ENCODE assay signal across 8 cellular contexts in the genomic region with DNA sequence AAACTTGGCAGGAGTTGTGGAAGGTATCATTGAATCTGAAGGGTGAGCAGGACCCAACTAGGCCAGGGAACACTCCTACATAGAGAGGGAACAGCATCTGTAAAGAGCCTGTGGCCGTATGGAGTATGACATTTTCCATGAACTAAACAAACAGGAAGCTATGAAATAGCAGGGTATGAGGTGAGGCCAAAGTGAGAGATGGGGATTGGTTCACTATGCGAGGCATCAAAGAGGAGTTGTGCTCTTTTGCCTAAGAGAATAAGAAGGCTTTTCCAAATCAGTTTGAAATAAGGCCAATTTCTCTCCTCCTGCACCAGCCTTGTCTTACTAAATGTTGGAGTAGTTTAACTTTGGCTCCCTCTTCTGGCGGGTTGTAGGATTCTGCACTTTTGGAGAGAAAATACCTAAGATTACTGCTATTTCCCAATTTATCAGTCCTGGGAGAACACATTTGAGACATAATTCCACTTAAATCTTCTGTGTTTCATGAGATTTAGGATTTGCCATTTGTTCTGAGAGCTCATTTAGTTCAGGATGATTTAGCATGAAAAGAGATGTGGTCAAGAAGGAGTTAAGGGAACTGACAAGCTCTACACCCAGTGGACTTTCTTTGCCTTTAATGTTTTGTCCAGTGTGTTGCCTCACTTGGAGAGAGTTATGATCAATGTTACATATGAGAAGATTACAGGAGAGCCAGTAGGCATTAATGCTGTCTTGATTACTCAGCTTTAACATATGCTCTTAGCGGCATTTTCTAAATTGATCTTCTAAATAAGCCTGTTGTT. TPM values are rescaled to one million over a fixed set of nuclear protein-coding genes. Genes with fewer than 3 reads are reported as not detected.
DNase-seq lines count a peak whose midpoint lies in the region; ATAC-seq and TF ChIP-seq lines count a peak whose summit lies in the region.

No MANE protein-coding gene starts in this region.

- in situ Hi-C loops in Panc1 (cut with HindIII; ENCODE audit: low pct_unique_long_range_greater_than_20kb, low sequenced_read_pairs), result no loop called here

- peak overlapping the region in 1 of 2 donors; percentile 3 for H3K27ac Mint-ChIP-seq in activated naive CD4-positive, alpha-beta T cell treated with anti-CD3 and anti-CD28 coated beads, Interleukin-2, amount 50 U/mL, for 72 hours
- H3K27ac Mint-ChIP-seq in glutamatergic neuron (ENCODE audit: unreplicated experiment), result peak overlapping the region; percentile 96

- no peak overlapping the region for H3K27ac ChIP-seq in Panc1 (ENCODE audit: low read length)
- no peak overlapping the region for H3K27ac ChIP-seq in prostate gland

- no peaks in the 10 kb centered on the region for H3K36me3 Mint-ChIP-seq in activated naive CD4-positive, alpha-beta T cell treated with anti-CD3 and anti-CD28 coated beads, Interleukin-2, amount 50 U/mL, for 72 hours
- no peaks in the 10 kb centered on the region for H3K36me3 Mint-ChIP-seq in glutamatergic neuron (ENCODE audit: unreplicated experiment)

- intact Hi-C loops in Panc1 (cut with micrococcal nuclease; ENCODE audit: unreplicated experiment) (loop anchor here (1.0 to 10.0 kb wide), 3 partner anchors 99 to 472 kb away; no protein-coding TSS in a partner anchor), prostate gland (cut with DNase I) (loop anchor here (1.0 kb wide), 1 partner anchor 472 kb away; no protein-coding TSS in a partner anchor)

- CTCF ChIA-PET in Panc1 (lab: Charles Lee), result interaction anchor here (0.5 to 2.5 kb wide), 11 partner anchors 9 to 590 kb away, joined by 3 to 12 read pairs (median 3); a partner anchor contains a TSS

- WGBS in prostate gland, result 38% methylated on average over 4 of the region's 4 CpGs

- TF ChIP-seq CTCF in Panc1 (IDR thresholded peaks at IDR 0.05) (peak; percentile 85), glutamatergic neuron (IDR thresholded peaks at IDR 0.05; ENCODE audit: partially characterized antibody, unreplicated experiment) (peak; percentile 82), prostate gland (IDR thresholded peaks at IDR 0.05) (peak; percentile 50 to 83 (median 74))

- H3K4me1 Mint-ChIP-seq in glutamatergic neuron (ENCODE audit: low read depth, unreplicated experiment), result peaks cover 30% of the 10 kb centered on the region

- H3K4me3 Mint-ChIP-seq in glutamatergic neuron (ENCODE audit: unreplicated experiment), result peak overlapping the region; percentile 30

- BruUV-seq in Panc1 (replicated peaks; lab: Mats Ljungman, UMichigan), result no TSS peak

- H3K4me3 ChIP-seq in Panc1 (ENCODE audit: low read depth in 2 of 2, low read length in 2 of 2) (no peak overlapping the region), prostate gland (no peak overlapping the region)

- H3K4me1 ChIP-seq in Panc1 (ENCODE audit: control insufficient read depth, insufficient read depth, low read length), result no peaks in the 10 kb centered on the region
- H3K4me1 ChIP-seq in prostate gland (replicated peaks), result no peaks in the 10 kb centered on the region

- peaks cover 6% of the 10 kb centered on the region for H3K27me3 Mint-ChIP-seq in glutamatergic neuron (ENCODE audit: unreplicated experiment)

- peak; percentile 42 for DNase-seq in DMS53 treated with DMSO at 0.1 percent for 48 hours (lab: John Stamatoyannopoulos, UW; ENCODE audit: unreplicated experiment)
- DNase-seq in KG1 (lab: John Stamatoyannopoulos, UW), result peak; percentile 58
- DNase-seq in Panc1 (ENCODE audit: low read depth, low spot score), result peak; percentile 33
- peak in 1 of 2 donors; percentile 40 for DNase-seq in activated naive CD4-positive, alpha-beta T cell treated with anti-CD3 and anti-CD28 coated beads, Interleukin-2, amount 50 U/mL, for 72 hours (ENCODE audit: low spot score in 2 of 2)
- peak; percentile 31 for DNase-seq in glutamatergic neuron
- DNase-seq in prostate gland (ENCODE audit: low spot score), result peak; percentile 62

- ATAC-seq in Panc1 (peak; percentile 90), GM19395 (IDR thresholded peaks at IDR 0.05; ENCODE audit: unreplicated experiment) (no peak), HG02973 (IDR thresholded peaks at IDR 0.05; ENCODE audit: unreplicated experiment) (no peak)
- ATAC-seq in activated naive CD4-positive, alpha-beta T cell treated with anti-CD3 and anti-CD28 coated beads, Interleukin-2, amount 50 U/mL, for 72 hours, result peak; percentile 56 to 72

- H3K9me3 Mint-ChIP-seq in activated naive CD4-positive, alpha-beta T cell treated with anti-CD3 and anti-CD28 coated beads, Interleukin-2, amount 50 U/mL, for 72 hours, result no peaks in the 10 kb centered on the region
- H3K9me3 Mint-ChIP-seq in glutamatergic neuron (ENCODE audit: unreplicated experiment), result no peaks in the 10 kb centered on the region

- no peak for TF ChIP-seq POLR2A in prostate gland (IDR thresholded peaks at IDR 0.05)

- POLR2A ChIA-PET in Panc1 (lab: Charles Lee), result interaction anchor here (0.5 to 0.6 kb wide), 2 partner anchors 94 to 155 kb away, joined by 3 to 5 read pairs; no protein-coding TSS in a partner anchor

- H3K27me3 ChIP-seq in Panc1 (ENCODE audit: control insufficient read depth, insufficient read depth, low read length) (no peaks in the 10 kb centered on the region), prostate gland (replicated peaks; ENCODE audit: insufficient read depth) (no peaks in the 10 kb centered on the region)

- no peaks in the 10 kb centered on the region for H3K36me3 ChIP-seq in Panc1 (ENCODE audit: control insufficient read depth, insufficient read depth, low read length)
- H3K36me3 ChIP-seq in prostate gland, result no peaks in the 10 kb centered on the region

- H3K9me3 ChIP-seq in Panc1 (ENCODE audit: control insufficient read depth, insufficient read depth, low read depth, low read length), result no peaks in the 10 kb centered on the region
- no peaks in the 10 kb centered on the region for H3K9me3 ChIP-seq in prostate gland

RNA-seq across cellular contexts. Expression of a gene that starts 55.4 kb away (rescaled TPM):
- total RNA-seq in Panc1 (2021; ENCODE audit: unreplicated experiment), result 10.1 TPM
- polyA plus RNA-seq in Panc1 (2012; ENCODE audit: insufficient read length), result 2.0 TPM
- total RNA-seq in activated naive CD4-positive, alpha-beta T cell treated with anti-CD3 and anti-CD28 coated beads, Interleukin-2, amount 50 U/mL, for 72 hours, result 10 to 100 TPM; 13.4 to 28.8 TPM
- 64.7 TPM for total RNA-seq in glutamatergic neuron (ENCODE audit: unreplicated experiment)
- total RNA-seq in prostate gland, result 10 to 100 TPM; 15.5 to 29.7 TPM

Comparison
In these comparisons a context has a peak if more than half of its experiments do, and no peak if none do; other contexts are left out.
1. ATAC-seq: peak in Panc1 (single experiment) and activated naive CD4-positive, alpha-beta T cell treated with anti-CD3 and anti-CD28 coated beads, Interleukin-2, amount 50 U/mL, for 72 hours (2 of 2); none in GM19395 (single experiment) and HG02973 (single experiment).
2. Peak in every context shown above with its lines, with median percentiles within 50 percentile points of each other: CTCF ChIP-seq.